Comparison of ENCODE assay signal across 11 cellular contexts in the genomic region with DNA sequence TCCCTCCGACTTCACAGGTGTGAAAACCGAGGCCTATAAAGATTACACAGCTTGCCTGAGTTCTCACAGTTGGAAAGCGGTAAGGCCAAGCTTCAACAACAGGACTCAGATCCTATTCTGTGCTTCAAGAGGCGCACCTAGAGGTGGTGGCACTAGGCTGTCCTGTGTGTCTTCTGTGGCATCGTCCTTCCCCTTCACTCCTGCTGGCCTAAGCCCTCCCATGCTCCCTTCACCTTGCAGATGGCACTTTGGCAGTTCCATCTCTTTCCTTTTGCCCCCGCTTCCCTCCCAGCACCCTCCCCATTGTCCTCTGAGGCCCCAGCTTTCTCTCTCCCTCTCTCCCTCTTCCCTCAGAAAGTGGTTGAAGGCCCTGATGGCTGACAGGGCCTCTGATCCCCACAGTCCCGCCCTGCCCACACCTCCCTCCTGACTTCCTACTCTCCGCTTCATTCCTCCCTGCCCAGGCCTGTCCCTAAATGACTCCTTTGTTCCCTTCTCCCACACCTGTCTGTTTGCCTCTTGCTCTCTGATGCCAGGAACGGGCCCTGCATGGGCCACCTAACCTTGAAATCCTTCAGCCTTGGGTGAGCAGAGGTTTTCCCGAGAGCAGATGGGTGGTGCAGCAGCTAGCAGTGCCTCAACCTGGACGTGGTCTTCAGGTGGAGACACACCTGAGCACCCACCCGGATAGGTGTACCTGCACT. TPM values are rescaled to one million over a fixed set of nuclear protein-coding genes. Genes with fewer than 3 reads are reported as not detected.
DNase-seq lines count a peak whose midpoint lies in the region; ATAC-seq and TF ChIP-seq lines count a peak whose summit lies in the region.
"Had no signal": no experiment of that assay in that cellular context is flagged by ENCODE, and none has a peak within 500 bp of the region (broad histone marks: within the 10 kb centered on the region; RNA-seq: fewer than 3 reads in every experiment).

No MANE protein-coding gene starts in this region.

- H3K27ac ChIP-seq in left lung, result no peak overlapping the region
- H3K27ac ChIP-seq: thoracic aorta had no signal

- in situ Hi-C loops in HAP-1 (cut with MboI; ENCODE audit: low sequenced_read_pairs), result no loop called here

- H3K4me3 Mint-ChIP-seq in MCF 10A (ENCODE audit: unreplicated experiment) (peak overlapping the region; percentile 48), type B pancreatic cell (no peak overlapping the region), nephron progenitor cell (no peak overlapping the region)

- intact Hi-C loops in MCF 10A (cut with micrococcal nuclease) (no loop called here), left lung (cut with DNase I) (no loop called here)

- peak overlapping the region; percentile 88 for H3K27ac Mint-ChIP-seq in MCF 10A (ENCODE audit: low read depth, unreplicated experiment)
- H3K27ac Mint-ChIP-seq in type B pancreatic cell, result peak overlapping the region; percentile 78
- no peak overlapping the region for H3K27ac Mint-ChIP-seq in nephron progenitor cell

- H3K36me3 ChIP-seq in left lung, result no peaks in the 10 kb centered on the region
- H3K36me3 ChIP-seq in HAP-1 (replicated peaks), result no peaks in the 10 kb centered on the region
- H3K36me3 ChIP-seq: thoracic aorta had no signal

- H3K27me3 Mint-ChIP-seq in MCF 10A (ENCODE audit: insufficient read depth, unreplicated experiment) (no peaks in the 10 kb centered on the region), type B pancreatic cell (peaks cover 4% of the 10 kb centered on the region), nephron progenitor cell (ENCODE audit: low read depth, poor library complexity) (peaks cover 36% of the 10 kb centered on the region)

- TF ChIP-seq CTCF in MCF 10A (IDR thresholded peaks at IDR 0.05; ENCODE audit: unreplicated experiment) (no peak), left lung (IDR thresholded peaks at IDR 0.05) (no peak), type B pancreatic cell (conservative IDR thresholded peaks at IDR 0.05) (no peak), nephron progenitor cell (IDR thresholded peaks at IDR 0.05) (no peak)

- H3K4me3 ChIP-seq in left lung (no peak overlapping the region), HAP-1 (no peak overlapping the region)
- H3K4me3 ChIP-seq: thoracic aorta had no signal

- POLR2A ChIA-PET in MCF 10A (lab: Yijun Ruan, JAX), result interaction anchor here (0.6 to 8.0 kb wide), 2 partner anchors 9 to 780 kb away, joined by 3 to 153 read pairs; no protein-coding TSS in a partner anchor

- peak; percentile 37 for DNase-seq in activated effector memory CD4-positive, alpha-beta T cell treated with anti-CD3 and anti-CD28 coated beads, Interleukin-2, amount 50 U/mL, for 16 hours
- no peak for DNase-seq in activated effector memory CD4-positive, alpha-beta T cell treated with Interleukin-2 at 50 U/mL for 16 hours
- DNase-seq in MCF 10A (ENCODE audit: unreplicated experiment), result peak; percentile 54
- DNase-seq in left lung, result peak; percentile 3 to 14
- DNase-seq in type B pancreatic cell (ENCODE audit: extremely low spot score, unreplicated experiment), result peak; percentile 49
- no peak for DNase-seq in HAP-1 (ENCODE audit: low spot score in 2 of 2)
- DNase-seq in nephron progenitor cell, result no peak
- DNase-seq: mesendoderm had no signal

- ATAC-seq in left lung (no peak), HG03139 (IDR thresholded peaks at IDR 0.05; ENCODE audit: unreplicated experiment) (no peak)

- H3K9me3 ChIP-seq in left lung (no peaks in the 10 kb centered on the region), HAP-1 (no peaks in the 10 kb centered on the region)
- H3K9me3 ChIP-seq: thoracic aorta had no signal

- no TSS peak for BruUV-seq in MCF 10A (replicated peaks; lab: Mats Ljungman, UMichigan)

- H3K4me1 ChIP-seq in left lung (no peaks in the 10 kb centered on the region), HAP-1 (no peaks in the 10 kb centered on the region)

- H3K9me3 Mint-ChIP-seq in MCF 10A (ENCODE audit: unreplicated experiment) (no peaks in the 10 kb centered on the region), type B pancreatic cell (no peaks in the 10 kb centered on the region), nephron progenitor cell (no peaks in the 10 kb centered on the region)

- H3K4me1 Mint-ChIP-seq in MCF 10A (ENCODE audit: insufficient read depth, unreplicated experiment) (peaks cover 75% of the 10 kb centered on the region), type B pancreatic cell (ENCODE audit: unreplicated experiment) (peaks cover 7% of the 10 kb centered on the region), nephron progenitor cell (peaks cover 19% of the 10 kb centered on the region)

- H3K27me3 ChIP-seq in left lung (no peaks in the 10 kb centered on the region), HAP-1 (ENCODE audit: low read depth) (peaks cover 12% of the 10 kb centered on the region; the same call in 1 of the 2 replicates)

- H3K36me3 Mint-ChIP-seq in MCF 10A (ENCODE audit: insufficient read depth, unreplicated experiment) (peaks cover 29% of the 10 kb centered on the region), type B pancreatic cell (peaks cover 5% of the 10 kb centered on the region), nephron progenitor cell (ENCODE audit: low read depth) (no peaks in the 10 kb centered on the region)

- CTCF ChIA-PET in MCF 10A (lab: Yijun Ruan, JAX), result interaction anchor here (7.7 kb wide), 1 partner anchor 36 kb away, joined by 68 read pairs; no protein-coding TSS in a partner anchor

RNA-seq across cellular contexts. Expression of gene TRIM29, which starts 5.8 kb away (rescaled TPM):
- total RNA-seq in MCF 10A (2022) (60.9 and 93.4 TPM in 2 replicates), left lung (1 to 10 TPM; 2.3 to 5.4 TPM), type B pancreatic cell (ENCODE audit: low replicate concordance) (56.7 and 207 TPM in 2 replicates)
- total RNA-seq: OCI-LY7 had no signal

Comparison
In these comparisons a context has a peak if more than half of its experiments do, and no peak if none do; other contexts are left out.
1. DNase-seq: peak in activated effector memory CD4-positive, alpha-beta T cell treated with anti-CD3 and anti-CD28 coated beads, Interleukin-2, amount 50 U/mL, for 16 hours (single experiment), MCF 10A (single experiment), left lung (2 of 2) and type B pancreatic cell (single experiment); none in activated effector memory CD4-positive, alpha-beta T cell treated with Interleukin-2 at 50 U/mL for 16 hours (single experiment), HAP-1 (0 of 2) and nephron progenitor cell (single experiment).